Comparison of ENCODE assay signal across 9 cellular contexts in genomic region chr5:181170237-181170830, GRCh38. TPM values are rescaled to one million over a fixed set of nuclear protein-coding genes. Genes with fewer than 3 reads are reported as not detected.
DNase-seq lines count a peak whose midpoint lies in the region; ATAC-seq, FAIRE-seq and TF ChIP-seq lines count a peak whose summit lies in the region.
"Had no signal": no experiment of that assay in that cellular context is flagged by ENCODE, and none has a peak within 500 bp of the region (broad histone marks: within the 10 kb centered on the region; RNA-seq: fewer than 3 reads in every experiment).

No MANE protein-coding gene starts in this region.

- H3K9ac ChIP-seq in K562 (ENCODE audit: insufficient read depth in 1 of 2, low read depth in 2 of 2, low read length in 2 of 2) (peak overlapping the region; percentile 57 to 95), mesendoderm (ENCODE audit: low read length) (peak overlapping the region; percentile 74)

- H4K20me1 ChIP-seq in DOHH2 (ENCODE audit: control insufficient read depth, insufficient read depth, low read depth, low read length), result no peaks in the 10 kb centered on the region
- no peaks in the 10 kb centered on the region for H4K20me1 ChIP-seq in K562 (replicated peaks; ENCODE audit: control insufficient read depth, insufficient read depth, low read length)

- no peak overlapping the region for H2BK120ac ChIP-seq in mesendoderm (ENCODE audit: low read depth, low read length)

- H3K4me2 ChIP-seq in DOHH2 (ENCODE audit: low read length) (peak overlapping the region; percentile 76), K562 (ENCODE audit: insufficient read depth, low read length) (peak overlapping the region; percentile 93), mesendoderm (ENCODE audit: low read length) (peak overlapping the region; percentile 98)

- no peak overlapping the region for H2AK5ac ChIP-seq in mesendoderm (ENCODE audit: low read length)

- no peak overlapping the region for H3K4ac ChIP-seq in mesendoderm (ENCODE audit: low read depth, low read length)

- no peak for TF ChIP-seq POLR2A in K562 (conservative IDR thresholded peaks at IDR 0.05)

- no peaks in the 10 kb centered on the region for H3K27me3 ChIP-seq in DOHH2 (ENCODE audit: control insufficient read depth, low read length)
- no peaks in the 10 kb centered on the region for H3K27me3 ChIP-seq in K562 (ENCODE audit: control insufficient read depth in 2 of 2, insufficient read depth in 2 of 2, low read length in 2 of 2)
- peaks cover 2% of the 10 kb centered on the region for H3K27me3 ChIP-seq in mesendoderm (ENCODE audit: insufficient read depth, low read length, poor library complexity)

- POLR2A ChIA-PET in K562 (lab: Yijun Ruan, JAX), result interaction anchor here (0.6 to 1.3 kb wide), 3 partner anchors 37 to 66 kb away, joined by 3 read pairs; no protein-coding TSS in a partner anchor

- H3K79me2 ChIP-seq in DOHH2 (ENCODE audit: control insufficient read depth, low read length) (no peaks in the 10 kb centered on the region), K562 (ENCODE audit: control insufficient read depth, insufficient read depth, low read length) (no peaks in the 10 kb centered on the region), mesendoderm (ENCODE audit: control insufficient read depth, insufficient read depth, low read length) (no peaks in the 10 kb centered on the region)

- CTCF ChIA-PET in K562 (lab: Yijun Ruan, JAX; ENCODE audit: low intra/inter-chr PET ratio), result no interaction called here

- peaks cover 27% of the 10 kb centered on the region for H3F3A ChIP-seq in DOHH2 (ENCODE audit: control insufficient read depth, insufficient read depth)

- no peaks in the 10 kb centered on the region for H3K9me2 ChIP-seq in DOHH2 (replicated peaks; ENCODE audit: control insufficient read depth, low read length)

- in situ Hi-C loops in K562 (cut with MboI), result no loop called here

- no peak overlapping the region for H3K23ac ChIP-seq in mesendoderm (ENCODE audit: low read length)

- intact Hi-C loops in K562 (cut with micrococcal nuclease), result loop anchor here (5.0 kb wide), 1 partner anchor 47 kb away; no protein-coding TSS in a partner anchor

- no peak for TF ChIP-seq EP300 in K562 (IDR thresholded peaks at IDR 0.05; ENCODE audit: low read length)

- H3K27ac ChIP-seq in DOHH2 (ENCODE audit: low read depth, low read length) (no peak overlapping the region), K562 (ENCODE audit: extremely low read depth, low read depth, low read length) (peak overlapping the region; percentile 77), mesendoderm (ENCODE audit: low read depth, low read length) (no peak overlapping the region)

- BruUV-seq in K562 (replicated peaks; lab: Mats Ljungman, UMichigan), result no TSS peak

- H2AFZ ChIP-seq in K562 (ENCODE audit: low read depth, low read length), result peak overlapping the region; percentile 99

- H3K56ac ChIP-seq in mesendoderm (ENCODE audit: low read length), result peak overlapping the region; percentile 60

- H3K79me1 ChIP-seq in mesendoderm (ENCODE audit: low read length), result no peaks in the 10 kb centered on the region

- DNase-seq in K562 (ENCODE audit: extremely low read depth in 1 of 4, low spot score in 3 of 4), result peak in 3 of 4 experiments; percentile 39 to 61 (median 50)
- no peak for DNase-seq in mesendoderm
- DNase-seq in COR-L47 (lab: John Stamatoyannopoulos, UW), result no peak
- no peak for DNase-seq in COLO668 (lab: John Stamatoyannopoulos, UW; ENCODE audit: unreplicated experiment)

- WGBS in K562 (ENCODE audit: insufficient coverage, low coverage, missing lambda C conversion rate), result 19% methylated on average over 30 of the region's 33 CpGs
- WGBS in mesendoderm (ENCODE audit: extremely low coverage, insufficient coverage, low lambda C conversion rate), result no CpG with 5 or more reads among the region's 33 CpGs

- no peaks in the 10 kb centered on the region for H3K36me3 ChIP-seq in DOHH2 (ENCODE audit: control insufficient read depth, low read length)
- H3K36me3 ChIP-seq in K562 (ENCODE audit: control insufficient read depth, insufficient read depth, low read length), result no peaks in the 10 kb centered on the region
- no peaks in the 10 kb centered on the region for H3K36me3 ChIP-seq in mesendoderm (ENCODE audit: control insufficient read depth, insufficient read depth, low read length)

- no peak overlapping the region for H2BK5ac ChIP-seq in mesendoderm (ENCODE audit: low read length)

- FAIRE-seq in K562 (lab: Jason Lieb, UNC), result no peak

- ATAC-seq in HG03196 (IDR thresholded peaks at IDR 0.05; ENCODE audit: unreplicated experiment) (peak; percentile 12), K562 (peak; percentile 64), HG03135 (IDR thresholded peaks at IDR 0.05; ENCODE audit: unreplicated experiment) (no peak), GM18907 (IDR thresholded peaks at IDR 0.05; ENCODE audit: unreplicated experiment) (no peak)
- ATAC-seq: Right ventricle myocardium inferior had no signal

- no peak overlapping the region for H2BK15ac ChIP-seq in mesendoderm (replicated peaks; ENCODE audit: low read depth)

- H3K9me3 ChIP-seq in DOHH2 (ENCODE audit: control insufficient read depth, insufficient read depth, low read length), result no peaks in the 10 kb centered on the region
- H3K9me3 ChIP-seq in K562 (replicated peaks; ENCODE audit: control insufficient read depth, insufficient read depth, low read depth, low read length), result no peaks in the 10 kb centered on the region

- peak overlapping the region; percentile 47 for H3K4me3 ChIP-seq in DOHH2 (ENCODE audit: low read length)
- peak overlapping the region; percentile 47 for H3K4me3 ChIP-seq in K562
- peak overlapping the region; percentile 67 for H3K4me3 ChIP-seq in mesendoderm (ENCODE audit: low read length)

- H3K9me1 ChIP-seq in K562 (ENCODE audit: control insufficient read depth, insufficient read depth, low read length), result no peaks in the 10 kb centered on the region

- H4K8ac ChIP-seq in mesendoderm (ENCODE audit: low read depth, low read length), result no peak overlapping the region

- H3K4me1 ChIP-seq in DOHH2 (ENCODE audit: control insufficient read depth, low read length), result peaks cover 78% of the 10 kb centered on the region
- H3K4me1 ChIP-seq in K562 (replicated peaks in 1 of 2; ENCODE audit: control insufficient read depth in 2 of 2, insufficient read depth in 2 of 2, low read length in 2 of 2), result peaks cover 29% of the 10 kb centered on the region in 2 experiments; a peak in 4 of 5 replicates
- H3K4me1 ChIP-seq in mesendoderm (ENCODE audit: control insufficient read depth, low read depth, low read length), result no peaks in the 10 kb centered on the region

- TF ChIP-seq CTCF in DOHH2 (IDR thresholded peaks at IDR 0.05; ENCODE audit: low read depth, low read length, poor library complexity, severe bottlenecking), result no peak
- TF ChIP-seq CTCF in K562 (IDR thresholded peaks at IDR 0.05 in 2 of 3, conservative IDR thresholded peaks at IDR 0.05 in 1 of 3; ENCODE audit: insufficient read depth in 2 of 3, low read depth in 1 of 3, low read length in 3 of 3), result no peak

- no peak for TF ChIP-seq RAD21 in K562 (CRISPR knock-in tag; conservative IDR thresholded peaks at IDR 0.05 in 1 of 2, IDR thresholded peaks at IDR 0.05 in 1 of 2)

- H4K5ac ChIP-seq in mesendoderm (ENCODE audit: low read length), result no peak overlapping the region

- no peak overlapping the region for H3K18ac ChIP-seq in mesendoderm (ENCODE audit: low read length)

RNA-seq across cellular contexts. Expression of gene OR2V2, which starts 22.9 kb away (rescaled TPM):
- not detected in 2 replicates for total RNA-seq in K562 (2011; cell fraction: chromatin; rRNA removed; ENCODE audit: low replicate concordance)
- total RNA-seq in K562 (2011; cell fraction: nucleolus; rRNA removed), result not detected in 2 replicates
- total RNA-seq in K562 (2011; cell fraction: nucleoplasm; rRNA removed), result not detected in 2 replicates
- total RNA-seq in K562 (2014; rRNA removed), result not detected in 2 replicates
- total RNA-seq in K562 (2014; rRNA removed; fragmentation: Illumina TruSeq; extraction: Trizol), result not detected in 2 replicates
- not detected in 2 replicates for total RNA-seq in K562 (2015; rRNA removed; fragmentation: Illumina TruSeq; extraction: Trizol)
- not detected in 2 replicates for total RNA-seq in K562 (2021)
- not detected in 2 replicates for polyA plus RNA-seq in K562 (2011; rRNA removed)
- polyA plus RNA-seq in K562 (2011; cell fraction: cytosol; rRNA removed), result not detected in 2 replicates
- polyA plus RNA-seq in K562 (2011; cell fraction: nucleus; rRNA removed), result not detected in 2 replicates
- polyA plus RNA-seq in K562 (2012), result not detected in 2 replicates
- not detected in 2 replicates for polyA plus RNA-seq in K562 (2014; fragmentation: Illumina TruSeq; extraction: Trizol)
- polyA plus RNA-seq in K562 (2014; fragmentation: Nextera tagmentation; extraction: Ambion mirVana), result under 1 TPM in 1 of 2 experiments, not detected in 1; 0.01 TPM
- not detected in 2 replicates for polyA plus RNA-seq in K562 (2014; rRNA removed)
- polyA minus RNA-seq in K562 (2011; rRNA and poly(A)+ RNA removed), result not detected in 2 replicates
- not detected in 2 replicates for polyA minus RNA-seq in K562 (2011; cell fraction: cytosol; rRNA and poly(A)+ RNA removed)
- polyA minus RNA-seq in K562 (2011; cell fraction: nucleus; rRNA and poly(A)+ RNA removed), result not detected in 2 replicates
- polyA plus RNA-seq in mesendoderm (2013, experiment 1 of 2), result not detected
- not detected for polyA plus RNA-seq in mesendoderm (2013, experiment 2 of 2)
- total RNA-seq: Right ventricle myocardium inferior had no signal

RNA-seq across cellular contexts. Expression of gene TRIM7, which starts 34.7 kb away (rescaled TPM):
- total RNA-seq in K562 (2011; cell fraction: chromatin; rRNA removed; ENCODE audit: low replicate concordance), result 5.4 and 8.3 TPM in 2 replicates
- total RNA-seq in K562 (2011; cell fraction: nucleolus; rRNA removed), result 6.2 and 7.5 TPM in 2 replicates
- 7.2 and 7.9 TPM in 2 replicates for total RNA-seq in K562 (2011; cell fraction: nucleoplasm; rRNA removed)
- 12.9 and 13.8 TPM in 2 replicates for total RNA-seq in K562 (2014; rRNA removed)
- total RNA-seq in K562 (2014; rRNA removed; fragmentation: Illumina TruSeq; extraction: Trizol), result 8.4 and 11.7 TPM in 2 replicates
- 8.9 and 9.0 TPM in 2 replicates for total RNA-seq in K562 (2015; rRNA removed; fragmentation: Illumina TruSeq; extraction: Trizol)
- 10.3 and 12.4 TPM in 2 replicates for total RNA-seq in K562 (2021)
- polyA plus RNA-seq in K562 (2011; rRNA removed), result 7.1 and 12.6 TPM in 2 replicates
- 4.5 and 12.8 TPM in 2 replicates for polyA plus RNA-seq in K562 (2011; cell fraction: cytosol; rRNA removed)
- polyA plus RNA-seq in K562 (2011; cell fraction: nucleus; rRNA removed), result 8.4 and 8.9 TPM in 2 replicates
- polyA plus RNA-seq in K562 (2012), result 6.9 and 17.6 TPM in 2 replicates
- 5.4 and 7.7 TPM in 2 replicates for polyA plus RNA-seq in K562 (2014; fragmentation: Illumina TruSeq; extraction: Trizol)
- polyA plus RNA-seq in K562 (2014; fragmentation: Nextera tagmentation; extraction: Ambion mirVana), result 1 to 10 TPM; 2.6 to 3.2 TPM
- 12.4 and 14.9 TPM in 2 replicates for polyA plus RNA-seq in K562 (2014; rRNA removed)
- 3.3 and 4.2 TPM in 2 replicates for polyA minus RNA-seq in K562 (2011; rRNA and poly(A)+ RNA removed)
- polyA minus RNA-seq in K562 (2011; cell fraction: cytosol; rRNA and poly(A)+ RNA removed), result 3.4 and 4.1 TPM in 2 replicates
- polyA minus RNA-seq in K562 (2011; cell fraction: nucleus; rRNA and poly(A)+ RNA removed), result 2.6 and 3.3 TPM in 2 replicates
- 0.04 TPM for polyA plus RNA-seq in mesendoderm (2013, experiment 1 of 2)
- 0.06 TPM for polyA plus RNA-seq in mesendoderm (2013, experiment 2 of 2)

RNA-seq across cellular contexts. Expression of gene OR2V1, which starts 39.4 kb away (rescaled TPM):
- total RNA-seq in K562 (2011; cell fraction: chromatin; rRNA removed; ENCODE audit: low replicate concordance), result not detected in 2 replicates
- total RNA-seq in K562 (2011; cell fraction: nucleolus; rRNA removed), result not detected in 2 replicates
- not detected in 2 replicates for total RNA-seq in K562 (2011; cell fraction: nucleoplasm; rRNA removed)
- total RNA-seq in K562 (2014; rRNA removed), result 0.08 TPM in 1 of 2 replicates, not detected in the other
- 0.04 TPM in 1 of 2 replicates, not detected in the other for total RNA-seq in K562 (2014; rRNA removed; fragmentation: Illumina TruSeq; extraction: Trizol)
- not detected in 2 replicates for total RNA-seq in K562 (2015; rRNA removed; fragmentation: Illumina TruSeq; extraction: Trizol)
- total RNA-seq in K562 (2021), result 0.07 TPM in 1 of 2 replicates, not detected in the other
- 0.05 and 0.15 TPM in 2 replicates for polyA plus RNA-seq in K562 (2011; rRNA removed)
- polyA plus RNA-seq in K562 (2011; cell fraction: cytosol; rRNA removed), result 0.03 TPM in 2 replicates
- polyA plus RNA-seq in K562 (2011; cell fraction: nucleus; rRNA removed), result not detected in 2 replicates
- polyA plus RNA-seq in K562 (2012), result 0.06 and 0.08 TPM in 2 replicates
- 0.10 TPM in 1 of 2 replicates, not detected in the other for polyA plus RNA-seq in K562 (2014; fragmentation: Illumina TruSeq; extraction: Trizol)
- polyA plus RNA-seq in K562 (2014; fragmentation: Nextera tagmentation; extraction: Ambion mirVana), result under 1 TPM; 0.15 to 0.28 TPM
- polyA plus RNA-seq in K562 (2014; rRNA removed), result 0.07 TPM in 1 of 2 replicates, not detected in the other
- polyA minus RNA-seq in K562 (2011; rRNA and poly(A)+ RNA removed), result 0.12 TPM in 1 of 2 replicates, not detected in the other
- polyA minus RNA-seq in K562 (2011; cell fraction: cytosol; rRNA and poly(A)+ RNA removed), result not detected in 2 replicates
- polyA minus RNA-seq in K562 (2011; cell fraction: nucleus; rRNA and poly(A)+ RNA removed), result not detected in 2 replicates
- not detected for polyA plus RNA-seq in mesendoderm (2013, experiment 1 of 2)
- polyA plus RNA-seq in mesendoderm (2013, experiment 2 of 2), result not detected
- total RNA-seq: Right ventricle myocardium inferior had no signal

RNA-seq across cellular contexts. Expression of gene TRIM41, which starts 52.7 kb away (rescaled TPM):
- total RNA-seq in K562 (2011; cell fraction: chromatin; rRNA removed; ENCODE audit: low replicate concordance), result 93.5 and 120 TPM in 2 replicates
- total RNA-seq in K562 (2011; cell fraction: nucleolus; rRNA removed), result 59.6 and 64.0 TPM in 2 replicates
- total RNA-seq in K562 (2011; cell fraction: nucleoplasm; rRNA removed), result 84.3 and 102 TPM in 2 replicates
- 29.5 and 31.6 TPM in 2 replicates for total RNA-seq in K562 (2014; rRNA removed)
- total RNA-seq in K562 (2014; rRNA removed; fragmentation: Illumina TruSeq; extraction: Trizol), result 11.4 and 14.2 TPM in 2 replicates
- 21.7 and 25.6 TPM in 2 replicates for total RNA-seq in K562 (2015; rRNA removed; fragmentation: Illumina TruSeq; extraction: Trizol)
- 37.7 and 47.6 TPM in 2 replicates for total RNA-seq in K562 (2021)
- polyA plus RNA-seq in K562 (2011; rRNA removed), result 15.6 and 19.3 TPM in 2 replicates
- 15.7 and 25.0 TPM in 2 replicates for polyA plus RNA-seq in K562 (2011; cell fraction: cytosol; rRNA removed)
- 121 and 125 TPM in 2 replicates for polyA plus RNA-seq in K562 (2011; cell fraction: nucleus; rRNA removed)
- 32.5 and 45.1 TPM in 2 replicates for polyA plus RNA-seq in K562 (2012)
- polyA plus RNA-seq in K562 (2014; fragmentation: Illumina TruSeq; extraction: Trizol), result 20.9 and 29.8 TPM in 2 replicates
- polyA plus RNA-seq in K562 (2014; fragmentation: Nextera tagmentation; extraction: Ambion mirVana), result 1 to 10 TPM; 1.8 to 2.1 TPM
- polyA plus RNA-seq in K562 (2014; rRNA removed), result 34.8 and 39.3 TPM in 2 replicates
- 14.0 and 16.6 TPM in 2 replicates for polyA minus RNA-seq in K562 (2011; rRNA and poly(A)+ RNA removed)
- 7.3 and 9.5 TPM in 2 replicates for polyA minus RNA-seq in K562 (2011; cell fraction: cytosol; rRNA and poly(A)+ RNA removed)
- polyA minus RNA-seq in K562 (2011; cell fraction: nucleus; rRNA and poly(A)+ RNA removed), result 19.9 and 22.7 TPM in 2 replicates
- 15.1 TPM for polyA plus RNA-seq in mesendoderm (2013, experiment 1 of 2)
- 14.4 TPM for polyA plus RNA-seq in mesendoderm (2013, experiment 2 of 2)

Comparison
In these comparisons a context has a peak if more than half of its experiments do, and no peak if none do; other contexts are left out.
1. ATAC-seq: peak in HG03196 (single experiment) and K562 (single experiment); none in HG03135 (single experiment) and GM18907 (single experiment).
2. DNase-seq: peak in K562 (3 of 4); none in mesendoderm (single experiment), COR-L47 (single experiment) and COLO668 (single experiment).
3. Peak in every context shown above with its lines, with median percentiles within 50 percentile points of each other: H3K4me2 ChIP-seq and H3K4me3 ChIP-seq.